Comparison of ENCODE assay signal across 1 cellular context in the genomic region with DNA sequence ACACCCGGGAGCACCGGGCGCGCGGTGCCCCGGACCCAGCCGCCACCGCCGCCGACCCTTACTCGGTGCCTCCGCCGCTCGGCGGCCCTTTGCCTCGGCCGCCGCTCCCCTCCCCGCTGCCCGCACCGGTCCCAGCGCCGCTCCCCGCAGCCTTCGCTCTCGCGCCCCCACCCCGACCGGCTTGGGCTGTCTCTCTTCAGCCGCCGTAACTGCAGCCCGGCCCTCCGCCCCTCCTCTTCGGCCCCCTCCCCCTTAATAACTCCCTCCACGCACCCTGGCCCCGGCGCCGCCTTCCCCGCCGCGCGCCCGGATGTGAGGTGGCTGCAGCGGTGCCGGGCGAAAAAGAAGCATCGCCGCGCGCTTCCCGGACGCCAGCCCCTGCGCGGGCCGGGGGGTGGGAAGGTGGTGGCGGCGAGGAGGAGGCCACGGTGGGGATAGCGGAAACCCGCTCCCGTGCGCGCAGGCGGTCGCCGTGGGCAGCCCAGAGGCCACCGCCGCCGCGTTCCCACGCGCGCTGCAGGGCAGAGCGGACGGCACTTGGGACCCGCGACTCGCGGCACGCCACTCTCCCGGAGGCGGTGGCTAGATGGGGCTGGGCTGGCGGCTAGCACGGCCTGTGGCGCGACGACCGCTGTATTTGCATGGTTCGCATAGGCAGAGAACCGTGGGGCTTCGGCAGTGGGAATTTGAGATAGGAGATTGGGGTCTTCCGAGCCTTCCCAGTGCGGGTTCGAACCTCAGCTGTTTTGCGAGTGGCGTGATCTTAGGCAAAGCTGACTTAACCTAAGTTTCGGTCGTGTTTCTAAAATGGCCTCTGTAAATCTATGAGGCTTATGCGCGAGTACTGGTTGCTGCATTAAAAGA.
TF ChIP-seq lines count a peak whose summit lies in the region.

A gene with protein sequence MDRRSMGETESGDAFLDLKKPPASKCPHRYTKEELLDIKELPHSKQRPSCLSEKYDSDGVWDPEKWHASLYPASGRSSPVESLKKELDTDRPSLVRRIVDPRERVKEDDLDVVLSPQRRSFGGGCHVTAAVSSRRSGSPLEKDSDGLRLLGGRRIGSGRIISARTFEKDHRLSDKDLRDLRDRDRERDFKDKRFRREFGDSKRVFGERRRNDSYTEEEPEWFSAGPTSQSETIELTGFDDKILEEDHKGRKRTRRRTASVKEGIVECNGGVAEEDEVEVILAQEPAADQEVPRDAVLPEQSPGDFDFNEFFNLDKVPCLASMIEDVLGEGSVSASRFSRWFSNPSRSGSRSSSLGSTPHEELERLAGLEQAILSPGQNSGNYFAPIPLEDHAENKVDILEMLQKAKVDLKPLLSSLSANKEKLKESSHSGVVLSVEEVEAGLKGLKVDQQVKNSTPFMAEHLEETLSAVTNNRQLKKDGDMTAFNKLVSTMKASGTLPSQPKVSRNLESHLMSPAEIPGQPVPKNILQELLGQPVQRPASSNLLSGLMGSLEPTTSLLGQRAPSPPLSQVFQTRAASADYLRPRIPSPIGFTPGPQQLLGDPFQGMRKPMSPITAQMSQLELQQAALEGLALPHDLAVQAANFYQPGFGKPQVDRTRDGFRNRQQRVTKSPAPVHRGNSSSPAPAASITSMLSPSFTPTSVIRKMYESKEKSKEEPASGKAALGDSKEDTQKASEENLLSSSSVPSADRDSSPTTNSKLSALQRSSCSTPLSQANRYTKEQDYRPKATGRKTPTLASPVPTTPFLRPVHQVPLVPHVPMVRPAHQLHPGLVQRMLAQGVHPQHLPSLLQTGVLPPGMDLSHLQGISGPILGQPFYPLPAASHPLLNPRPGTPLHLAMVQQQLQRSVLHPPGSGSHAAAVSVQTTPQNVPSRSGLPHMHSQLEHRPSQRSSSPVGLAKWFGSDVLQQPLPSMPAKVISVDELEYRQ (minus strand): TSS at position 211 of the 864 bp plus-strand sequence. CDS start 1,124 bp downstream, outside the sequence.

TF ChIP-seq in GM12878, 131 proteins besides CTCF, POLR2A, EP300 and RAD21 (continued from another document):
- TF ChIP-seq, protein P1, sequence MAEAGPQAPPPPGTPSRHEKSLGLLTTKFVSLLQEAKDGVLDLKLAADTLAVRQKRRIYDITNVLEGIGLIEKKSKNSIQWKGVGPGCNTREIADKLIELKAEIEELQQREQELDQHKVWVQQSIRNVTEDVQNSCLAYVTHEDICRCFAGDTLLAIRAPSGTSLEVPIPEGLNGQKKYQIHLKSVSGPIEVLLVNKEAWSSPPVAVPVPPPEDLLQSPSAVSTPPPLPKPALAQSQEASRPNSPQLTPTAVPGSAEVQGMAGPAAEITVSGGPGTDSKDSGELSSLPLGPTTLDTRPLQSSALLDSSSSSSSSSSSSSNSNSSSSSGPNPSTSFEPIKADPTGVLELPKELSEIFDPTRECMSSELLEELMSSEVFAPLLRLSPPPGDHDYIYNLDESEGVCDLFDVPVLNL (IDR thresholded peaks at IDR 0.05; ENCODE audit: low read depth, low read length), result 0 out of 2 replicates have a peak, but pooled peaks have one; percentile 23
- TF ChIP-seq MYB (IDR thresholded peaks at IDR 0.05; ENCODE audit: borderline replicate concordance, low read depth, low read length) (peak; percentile 96), POLR2AphosphoS2 (IDR thresholded peaks at IDR 0.05; ENCODE audit: low read depth, low read length) (no peak), ZNF384 (IDR thresholded peaks at IDR 0.05; ENCODE audit: borderline replicate concordance, low read depth, low read length) (no peak), BMI1 (IDR thresholded peaks at IDR 0.05; ENCODE audit: borderline replicate concordance) (no peak), KLF5 (IDR thresholded peaks at IDR 0.05; ENCODE audit: partially characterized antibody) (no peak)
